Comparison of ENCODE assay signal across 11 cellular contexts in genomic region chr6:33429745-33430042, GRCh38. TPM values are rescaled to one million over a fixed set of nuclear protein-coding genes. Genes with fewer than 3 reads are reported as not detected.
DNase-seq lines count a peak whose midpoint lies in the region; FAIRE-seq and TF ChIP-seq lines count a peak whose summit lies in the region.
"Had no signal": no experiment of that assay in that cellular context is flagged by ENCODE, and none has a peak within 500 bp of the region (broad histone marks: within the 10 kb centered on the region; RNA-seq: fewer than 3 reads in every experiment).

No MANE protein-coding gene starts in this region.

- H3K4me1 Mint-ChIP-seq in MCF 10A (ENCODE audit: insufficient read depth, unreplicated experiment), result peaks cover 56% of the 10 kb centered on the region
- H3K4me1 Mint-ChIP-seq in activated T-helper 2 cell treated with anti-CD3 and anti-CD28 coated beads, Interferon-gamma antibody, Interleukin-2, Interleukin-4, amounts not matched to agents 10 μg/mL and 5 μg/mL and 100 μg/mL, durations not matched to agents 14 hours and 24 hours and 36 hours (ENCODE audit: low read depth), result peaks cover 48% of the 10 kb centered on the region

- peak overlapping the region; percentile 72 for H3K27ac Mint-ChIP-seq in MCF 10A (ENCODE audit: low read depth, unreplicated experiment)
- peak overlapping the region; percentile 9 for H3K27ac Mint-ChIP-seq in activated T-helper 2 cell treated with anti-CD3 and anti-CD28 coated beads, Interferon-gamma antibody, Interleukin-2, Interleukin-4, amounts not matched to agents 10 μg/mL and 5 μg/mL and 100 μg/mL, durations not matched to agents 14 hours and 24 hours and 36 hours

- no peaks in the 10 kb centered on the region for H3K36me3 Mint-ChIP-seq in MCF 10A (ENCODE audit: insufficient read depth, unreplicated experiment)
- H3K36me3 Mint-ChIP-seq in activated T-helper 2 cell treated with anti-CD3 and anti-CD28 coated beads, Interferon-gamma antibody, Interleukin-2, Interleukin-4, amounts not matched to agents 10 μg/mL and 5 μg/mL and 100 μg/mL, durations not matched to agents 14 hours and 24 hours and 36 hours (ENCODE audit: low read depth), result peaks cover 26% of the 10 kb centered on the region

- no peaks in the 10 kb centered on the region for H3K27me3 Mint-ChIP-seq in MCF 10A (ENCODE audit: insufficient read depth, unreplicated experiment)
- no peaks in the 10 kb centered on the region for H3K27me3 Mint-ChIP-seq in activated T-helper 2 cell treated with anti-CD3 and anti-CD28 coated beads, Interferon-gamma antibody, Interleukin-2, Interleukin-4, amounts not matched to agents 10 μg/mL and 5 μg/mL and 100 μg/mL, durations not matched to agents 14 hours and 24 hours and 36 hours (ENCODE audit: low read depth)
- H3K27me3 Mint-ChIP-seq: stimulated activated naive B cell treated with anti-CD40 and anti-IgM and Interleukin-4, amounts not matched to agents 10 μg/mL and 1 μg/mL and 100 μg/mL, for 72 hours had no signal

- no TSS peak for BruUV-seq in MCF 10A (replicated peaks; lab: Mats Ljungman, UMichigan)

- WGBS in thymus, result 54% methylated on average over 3 of the region's 3 CpGs

- FAIRE-seq in D721Med (lab: Jason Lieb, UNC), result no peak

- H3K27ac ChIP-seq in breast epithelium (no peak overlapping the region), layer of hippocampus (ENCODE audit: low read depth, low read length) (peak overlapping the region; percentile 86), thymus (ENCODE audit: low read depth) (peak overlapping the region; percentile 93)

- H3K4me1 ChIP-seq in breast epithelium (peaks cover 4 to 11% of the 10 kb centered on the region in 2 donors), thymus (ENCODE audit: control insufficient read depth, insufficient read depth, low read length) (peaks cover 49% of the 10 kb centered on the region)

- POLR2A ChIA-PET in MCF 10A (lab: Yijun Ruan, JAX), result interaction anchor here (0.7 to 3.1 kb wide), 7 partner anchors 11 to 187 kb away, joined by 3 to 16 read pairs (median 5); partner anchors contain the start of genes BAK1, CUTA, RPS18 and SYNGAP1

- no peak overlapping the region for H3K4me3 ChIP-seq in breast epithelium
- H3K4me3 ChIP-seq in thymus (ENCODE audit: low read length), result no peak overlapping the region

- no peaks in the 10 kb centered on the region for H3K27me3 ChIP-seq in breast epithelium
- H3K27me3 ChIP-seq in layer of hippocampus (ENCODE audit: control insufficient read depth, insufficient read depth, low read length), result no peaks in the 10 kb centered on the region
- no peaks in the 10 kb centered on the region for H3K27me3 ChIP-seq in thymus (ENCODE audit: control insufficient read depth, insufficient read depth)

- CTCF ChIA-PET in MCF 10A (lab: Yijun Ruan, JAX), result interaction anchor here (0.6 to 1.1 kb wide), 3 partner anchors 127 to 175 kb away, joined by 3 to 5 read pairs (median 5); no protein-coding TSS in a partner anchor

- no peak for TF ChIP-seq CTCF in MCF 10A (IDR thresholded peaks at IDR 0.05; ENCODE audit: unreplicated experiment)
- no peak for TF ChIP-seq CTCF in breast epithelium (IDR thresholded peaks at IDR 0.05)
- TF ChIP-seq CTCF in D721Med (IDR thresholded peaks at IDR 0.05; ENCODE audit: insufficient read depth, missing control alignments), result no peak

- H3K9me3 ChIP-seq in breast epithelium, result no peaks in the 10 kb centered on the region
- no peaks in the 10 kb centered on the region for H3K9me3 ChIP-seq in thymus (ENCODE audit: control insufficient read depth)

- H3K9me3 Mint-ChIP-seq in MCF 10A (ENCODE audit: unreplicated experiment), result no peaks in the 10 kb centered on the region
- no peaks in the 10 kb centered on the region for H3K9me3 Mint-ChIP-seq in activated T-helper 2 cell treated with anti-CD3 and anti-CD28 coated beads, Interferon-gamma antibody, Interleukin-2, Interleukin-4, amounts not matched to agents 10 μg/mL and 5 μg/mL and 100 μg/mL, durations not matched to agents 14 hours and 24 hours and 36 hours
- H3K9me3 Mint-ChIP-seq: stimulated activated naive B cell treated with anti-CD40 and anti-IgM and Interleukin-4, amounts not matched to agents 10 μg/mL and 1 μg/mL and 100 μg/mL, for 72 hours had no signal

- no peak overlapping the region for H3K4me3 Mint-ChIP-seq in MCF 10A (ENCODE audit: unreplicated experiment)
- peak overlapping the region; percentile 86 for H3K4me3 Mint-ChIP-seq in activated T-helper 2 cell treated with anti-CD3 and anti-CD28 coated beads, Interferon-gamma antibody, Interleukin-2, Interleukin-4, amounts not matched to agents 10 μg/mL and 5 μg/mL and 100 μg/mL, durations not matched to agents 14 hours and 24 hours and 36 hours (ENCODE audit: low read depth)

- intact Hi-C loops in MCF 10A (cut with micrococcal nuclease), result loop anchor here (5.0 to 10.0 kb wide), 2 partner anchors 132 to 275 kb away; partner anchors contain the start of gene RGL2
- intact Hi-C loops in breast epithelium (cut with DNase I; ENCODE audit: low total_unique reads), result no loop called here
- intact Hi-C loops in activated T-helper 2 cell treated with anti-CD3 and anti-CD28 coated beads, Interferon-gamma antibody, Interleukin-2, Interleukin-4, amounts not matched to agents 10 μg/mL and 5 μg/mL and 100 μg/mL, durations not matched to agents 14 hours and 24 hours and 36 hours (cut with micrococcal nuclease), result loop anchor here (10.0 kb wide), 1 partner anchor 155 kb away; the partner anchor contains the start of genes B3GALT4, RPS18 and VPS52

- H3K36me3 ChIP-seq in breast epithelium (no peaks in the 10 kb centered on the region), thymus (ENCODE audit: control insufficient read depth, insufficient read depth) (no peaks in the 10 kb centered on the region)

- TF ChIP-seq POLR2A in breast epithelium (IDR thresholded peaks at IDR 0.05), result no peak

- DNase-seq in MCF 10A (ENCODE audit: unreplicated experiment) (no peak), breast epithelium (ENCODE audit: low spot score in 2 of 2) (no peak), islet precursor cell (no peak), D721Med (ENCODE audit: insufficient read length, low spot score) (no peak), UCSD-AML1 (lab: John Stamatoyannopoulos, UW; ENCODE audit: unreplicated experiment) (no peak)
- DNase-seq in activated T-helper 2 cell treated with anti-CD3 and anti-CD28 coated beads, Interferon-gamma antibody, Interleukin-2, Interleukin-4, amounts not matched to agents 10 μg/mL and 5 μg/mL and 100 μg/mL, durations not matched to agents 14 hours and 24 hours and 36 hours (ENCODE audit: low spot score), result no peak
- DNase-seq: NCI-H1436 treated with DMSO at 0.1 percent for 48 hours; stimulated activated CD4-positive, alpha-beta T cell treated with anti-CD3 and anti-CD28 coated beads, Interleukin-12 subunit alpha, Interleukin-12 subunit beta, amount 100 ng/mL, for 4 hours; stimulated activated naive B cell treated with anti-CD40 and anti-IgM and Interleukin-4, amounts not matched to agents 10 μg/mL and 1 μg/mL and 100 μg/mL, for 72 hours had no signal

RNA-seq across cellular contexts. Expression of gene SYNGAP1, which starts 9.8 kb away (rescaled TPM):
- total RNA-seq in MCF 10A (2022), result 6.7 and 9.9 TPM in 2 replicates
- 10 to 100 TPM in 2 of 3 donors, 1 to 10 TPM in 1; 6.1 to 12.5 (median 10.7) TPM for total RNA-seq in breast epithelium
- 60.1 and 71.3 TPM in 2 replicates for total RNA-seq in activated T-helper 2 cell treated with anti-CD3 and anti-CD28 coated beads, Interferon-gamma antibody, Interleukin-2, Interleukin-4, amounts not matched to agents 10 μg/mL and 5 μg/mL and 100 μg/mL, durations not matched to agents 14 hours and 24 hours and 36 hours
- 26.7 TPM for polyA plus RNA-seq in thymus

RNA-seq across cellular contexts. Expression of gene CUTA, which starts 11.8 kb away (rescaled TPM):
- total RNA-seq in MCF 10A (2022) (212 and 231 TPM in 2 replicates), breast epithelium (100 to 1,000 TPM in 2 of 3 donors, 10 to 100 TPM in 1; 81.3 to 123 (median 111) TPM)
- total RNA-seq in activated T-helper 2 cell treated with anti-CD3 and anti-CD28 coated beads, Interferon-gamma antibody, Interleukin-2, Interleukin-4, amounts not matched to agents 10 μg/mL and 5 μg/mL and 100 μg/mL, durations not matched to agents 14 hours and 24 hours and 36 hours, result 143 and 146 TPM in 2 replicates
- polyA plus RNA-seq in thymus, result 199 TPM

RNA-seq across cellular contexts. Expression of gene PHF1, which starts 18.9 kb away (rescaled TPM):
- 28.9 and 33.9 TPM in 2 replicates for total RNA-seq in MCF 10A (2022)
- total RNA-seq in breast epithelium, result 10 to 100 TPM; 72.8 to 82.8 (median 77.3) TPM
- total RNA-seq in activated T-helper 2 cell treated with anti-CD3 and anti-CD28 coated beads, Interferon-gamma antibody, Interleukin-2, Interleukin-4, amounts not matched to agents 10 μg/mL and 5 μg/mL and 100 μg/mL, durations not matched to agents 14 hours and 24 hours and 36 hours, result 33.0 and 39.1 TPM in 2 replicates
- polyA plus RNA-seq in thymus, result 141 TPM

RNA-seq across cellular contexts. Expression of gene ZBTB9, which starts 24.7 kb away (rescaled TPM):
- total RNA-seq in MCF 10A (2022) (7.5 and 8.3 TPM in 2 replicates), breast epithelium (1 to 10 TPM; 1.9 to 5.1 (median 3.6) TPM)
- 11.4 and 11.5 TPM in 2 replicates for total RNA-seq in activated T-helper 2 cell treated with anti-CD3 and anti-CD28 coated beads, Interferon-gamma antibody, Interleukin-2, Interleukin-4, amounts not matched to agents 10 μg/mL and 5 μg/mL and 100 μg/mL, durations not matched to agents 14 hours and 24 hours and 36 hours
- polyA plus RNA-seq in thymus, result 9.0 TPM

RNA-seq across cellular contexts. Expression of gene KIFC1, which starts 38.1 kb away (rescaled TPM):
- total RNA-seq in MCF 10A (2022) (20.3 and 27.1 TPM in 2 replicates), breast epithelium (1 to 10 TPM; 2.0 to 3.8 (median 3.2) TPM)
- total RNA-seq in activated T-helper 2 cell treated with anti-CD3 and anti-CD28 coated beads, Interferon-gamma antibody, Interleukin-2, Interleukin-4, amounts not matched to agents 10 μg/mL and 5 μg/mL and 100 μg/mL, durations not matched to agents 14 hours and 24 hours and 36 hours, result 78.3 and 80.9 TPM in 2 replicates
- 5.5 TPM for polyA plus RNA-seq in thymus

Comparison
In these comparisons a context has a peak if more than half of its experiments do, and no peak if none do; other contexts are left out.
1. H3K27ac ChIP-seq: peak in layer of hippocampus (single experiment) and thymus (single experiment); none in breast epithelium (0 of 2).